In the genomic region with DNA sequence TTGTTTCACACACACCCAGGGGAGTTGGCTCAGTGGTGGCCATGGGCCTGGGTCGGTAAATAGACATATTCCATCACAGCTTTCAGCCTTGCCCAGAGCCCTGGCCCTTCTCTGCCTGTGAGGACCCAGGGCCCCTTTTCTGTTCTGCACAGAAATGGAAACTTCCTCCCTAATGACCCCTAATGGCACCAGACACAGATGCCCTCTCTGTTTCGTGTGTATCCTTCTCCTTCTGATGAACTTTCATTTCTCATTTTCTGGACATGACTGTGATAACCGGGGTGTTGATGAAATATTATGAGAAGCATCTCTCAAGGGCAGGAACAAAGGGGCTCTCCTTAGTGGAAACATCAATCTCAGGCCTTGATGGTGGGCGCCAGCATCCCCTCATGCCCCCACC, we compare ENCODE assay signal across 23 cellular contexts. TPM values are rescaled to one million over a fixed set of nuclear protein-coding genes. Genes with fewer than 3 reads are reported as not detected.
DNase-seq lines count a peak whose midpoint lies in the region; ATAC-seq lines count a peak whose summit lies in the region.
"Had no signal": no experiment of that assay in that cellular context is flagged by ENCODE, and none has a peak within 500 bp of the region (broad histone marks: within the 10 kb centered on the region; RNA-seq: fewer than 3 reads in every experiment).

No MANE protein-coding gene starts in this region.

- H3K27ac Mint-ChIP-seq in naive B cell, result peak overlapping the region in 4 of 6 donors; percentile 26 to 72 (median 47)
- H3K27ac Mint-ChIP-seq: activated CD4-positive, alpha-beta T cell treated with anti-CD3 and anti-CD28 coated beads, Interleukin-2, amount 10 ng/mL, durations not matched to agents 7 days and 5 days; activated naive CD4-positive, alpha-beta T cell treated with anti-CD3 and anti-CD28 coated beads, Interleukin-2, amount 50 U/mL, for 72 hours; T-helper 1 cell treated with Interleukin-12 subunit alpha and Interleukin-12 subunit beta and Interleukin-4 antibody, amounts not matched to agents 30 μg/mL and 1 μg/mL, for 36 hours had no signal

- H3K36me3 Mint-ChIP-seq in naive B cell, result peaks cover 0 to 7% of the 10 kb centered on the region in 2 donors

- H3K9me3 Mint-ChIP-seq in naive B cell, result peaks cover 0 to 5% (median 3%) of the 10 kb centered on the region in 7 donors
- H3K9me3 Mint-ChIP-seq: activated naive CD4-positive, alpha-beta T cell treated with anti-CD3 and anti-CD28 coated beads, Interleukin-2, amount 50 U/mL, for 72 hours had no signal

- peak overlapping the region in 5 of 8 donors; percentile 26 to 87 (median 34) for H3K4me3 Mint-ChIP-seq in naive B cell
- H3K4me3 Mint-ChIP-seq: activated CD4-positive, alpha-beta T cell treated with anti-CD3 and anti-CD28 coated beads, Interleukin-2, amount 10 ng/mL, durations not matched to agents 7 days and 5 days; T-helper 1 cell treated with Interleukin-12 subunit alpha and Interleukin-12 subunit beta and Interleukin-4 antibody, amounts not matched to agents 30 μg/mL and 1 μg/mL, for 36 hours had no signal

- peak; percentile 4 to 63 for DNase-seq in NOMO-1 (lab: John Stamatoyannopoulos, UW; ENCODE audit: unreplicated experiment in 2 of 2)
- no peak for DNase-seq in NOMO-1 treated with dmso at 0.1 percent for 144 hours (lab: John Stamatoyannopoulos, UW; ENCODE audit: unreplicated experiment)
- peak; percentile 25 for DNase-seq in RPMI8226
- DNase-seq in naive B cell, result no peak
- DNase-seq in activated CD4-positive, CD25-positive, alpha-beta regulatory T cell treated with anti-CD3 and anti-CD28 coated beads, Interleukin-2, amount 50 U/mL, for 72 hours, result no peak
- DNase-seq in cortex of kidney (lab: John Stamatoyannopoulos, UW), result no peak
- no peak for DNase-seq in NCI-H1694 treated with DMSO at 0.1 percent for 48 hours (lab: John Stamatoyannopoulos, UW)
- DNase-seq: activated CD4-positive, alpha-beta T cell treated with anti-CD3 and anti-CD28 coated beads, Interleukin-2, amount 10 ng/mL, durations not matched to agents 7 days and 5 days; effector CD4-positive, alpha-beta T cell; EL; foreskin fibroblast; H7; hippocampal formation; KBM-7; NCI-H187 treated with DMSO at 0.1 percent for 48 hours; NCI-H2227 treated with DMSO at 0.1 percent for 48 hours; NCI-H748 treated with DMSO at 0.1 percent for 48 hours; stimulated activated CD4-positive, alpha-beta T cell treated with anti-CD3 and anti-CD28 coated beads, Interleukin-4, amount 100 ng/mL, for 4 hours; stomach had no signal

- H3K4me1 Mint-ChIP-seq in naive B cell, result peaks cover 22 to 47% (median 32%) of the 10 kb centered on the region in 3 donors
- H3K4me1 Mint-ChIP-seq: activated CD4-positive, alpha-beta T cell treated with anti-CD3 and anti-CD28 coated beads, Interleukin-2, amount 10 ng/mL, durations not matched to agents 7 days and 5 days had no signal

- peaks cover 2 to 4% (median 3%) of the 10 kb centered on the region in 3 donors for H3K27me3 Mint-ChIP-seq in naive B cell

- peak; percentile 15 for ATAC-seq in HG02571 (IDR thresholded peaks at IDR 0.05; ENCODE audit: unreplicated experiment)
- ATAC-seq in naive B cell (ENCODE audit: low read depth in 2 of 2), result peak; percentile 56 to 62
- ATAC-seq: Panc1 had no signal

RNA-seq across cellular contexts. Expression of a gene that starts 12.8 kb away (rescaled TPM):
- 1 to 10 TPM in 1 of 6 donors, under 1 TPM in 4, not detected in 1; 0.35 to 1.4 (median 0.41) TPM for polyA plus RNA-seq in naive B cell (ENCODE audit: low read depth in 6 of 6)

RNA-seq across cellular contexts. Expression of a gene that starts 24.1 kb away (rescaled TPM):
- polyA plus RNA-seq in naive B cell (ENCODE audit: low read depth in 6 of 6), result 10 to 100 TPM; 23.7 to 35.7 (median 27.9) TPM

RNA-seq across cellular contexts. Expression of a gene that starts 32.6 kb away (rescaled TPM):
- polyA plus RNA-seq in naive B cell (ENCODE audit: low read depth in 6 of 6), result 1 to 10 TPM; 1.4 to 9.2 (median 2.9) TPM

RNA-seq across cellular contexts. Expression of a gene that starts 56.6 kb away (rescaled TPM):
- under 1 TPM in 2 of 6 donors, not detected in 4; 0.16 to 0.48 TPM for polyA plus RNA-seq in naive B cell (ENCODE audit: low read depth in 6 of 6)

Comparison
In these comparisons a context has a peak if more than half of its experiments do, and no peak if none do; other contexts are left out.
1. DNase-seq: peak in NOMO-1 (2 of 2) and RPMI8226 (single experiment); none in NOMO-1 treated with dmso at 0.1 percent for 144 hours (single experiment), naive B cell (single experiment), activated CD4-positive, CD25-positive, alpha-beta regulatory T cell treated with anti-CD3 and anti-CD28 coated beads, Interleukin-2, amount 50 U/mL, for 72 hours (single experiment), cortex of kidney (single experiment) and NCI-H1694 treated with DMSO at 0.1 percent for 48 hours (single experiment).